ENCODE assay signal across 13 cellular contexts in the genomic region with DNA sequence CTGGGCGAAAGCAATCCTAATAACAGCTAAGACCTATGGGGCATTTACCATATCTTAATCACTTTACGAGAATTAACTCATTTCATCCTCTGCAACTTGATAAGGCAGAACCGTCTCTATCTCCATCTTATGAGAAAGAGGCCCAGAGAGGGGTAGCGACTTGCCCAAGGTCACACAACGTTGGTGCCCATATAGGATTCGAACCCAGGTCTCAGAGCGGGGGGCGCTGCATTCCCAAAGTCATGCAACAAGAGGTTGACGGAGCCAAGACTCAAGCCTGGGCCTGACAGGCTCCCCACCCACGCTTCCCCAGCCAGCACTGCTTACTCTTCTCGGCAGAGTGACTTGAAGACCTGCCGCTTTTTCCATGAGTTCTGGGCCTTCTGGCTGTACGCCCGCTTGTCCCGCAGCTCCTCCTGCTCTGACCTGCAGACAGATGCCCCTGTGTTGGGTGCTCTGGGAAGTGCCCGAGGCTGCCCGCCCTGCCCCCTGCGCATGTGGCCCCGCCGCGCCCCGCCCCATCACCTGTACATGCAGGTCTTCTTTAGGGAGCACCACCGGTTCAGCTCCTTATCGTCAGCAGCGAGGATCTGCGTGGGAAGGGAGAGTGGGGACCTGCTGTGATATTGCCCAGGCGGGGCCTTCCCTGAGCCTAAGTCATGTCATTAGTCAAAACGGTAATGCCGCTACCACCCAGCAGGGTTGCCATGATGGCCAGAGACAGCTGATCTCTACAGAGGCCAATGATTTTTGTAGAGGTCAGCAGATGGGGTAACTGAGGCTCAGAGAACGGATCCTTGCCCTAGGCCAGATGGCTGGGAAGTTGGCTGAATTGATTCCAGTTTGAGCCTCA. TPM values are rescaled to one million over a fixed set of nuclear protein-coding genes. Genes with fewer than 3 reads are reported as not detected.
DNase-seq lines count a peak whose midpoint lies in the region; ATAC-seq, FAIRE-seq and TF ChIP-seq lines count a peak whose summit lies in the region.
"Had no signal": no experiment of that assay in that cellular context is flagged by ENCODE, and none has a peak within 500 bp of the region (broad histone marks: within the 10 kb centered on the region; RNA-seq: fewer than 3 reads in every experiment).

No MANE protein-coding gene starts in this region.

- WGBS in H1 (ENCODE audit: extremely low coverage in 1 of 2, insufficient coverage in 1 of 2, insufficient read length in 1 of 2, insufficient replicate concordance in 2 of 2, low coverage in 1 of 2, low lambda C conversion rate in 2 of 2, missing lambda C conversion rate in 1 of 2), 2 experiments = 85% methylated on average over 30 of the region's 30 CpGs; no CpG with 5 or more reads in 1 of the 2 experiments

- no peak overlapping the region for H2AFZ ChIP-seq in H1 (ENCODE audit: low read length)
- H2AFZ ChIP-seq: PC-9 had no signal

- H3K56ac ChIP-seq in H1 (replicated peaks; ENCODE audit: insufficient read length, low read depth, low read length) = no peak overlapping the region

- H3K79me1 ChIP-seq in H1 (ENCODE audit: low read depth, low read length) = no peaks in the 10 kb centered on the region

- FAIRE-seq in H1 (lab: Jason Lieb, UNC) = no peak
- FAIRE-seq: kidney had no signal

- H2BK12ac ChIP-seq in H1 (ENCODE audit: low read depth, low read length) = no peak overlapping the region

- H3K27me3 ChIP-seq in H1 (replicated peaks in 1 of 4; ENCODE audit: control insufficient read depth in 3 of 4, extremely low read depth in 1 of 4, insufficient read depth in 3 of 4, low read length in 3 of 4) = no peaks in the 10 kb centered on the region

- H3K14ac ChIP-seq in H1 (ENCODE audit: insufficient read length) = no peak overlapping the region

- no peak overlapping the region for H4K5ac ChIP-seq in H1 (ENCODE audit: insufficient read length, low read depth, low read length)

- no peak overlapping the region for H2AK5ac ChIP-seq in H1 (ENCODE audit: low read depth, low read length)

- TF ChIP-seq CTCF in RWPE1 (conservative IDR thresholded peaks at IDR 0.05; ENCODE audit: low read depth) (no peak), H1 (IDR thresholded peaks at IDR 0.05; ENCODE audit: control extremely low read depth in 1 of 3, insufficient read depth in 1 of 3, low read depth in 1 of 3, low read length in 3 of 3) (peak in 2 of 3 experiments; percentile 17 to 28; a peak in 2 of 4 replicates)

- H3K4me1 ChIP-seq in H1 (replicated peaks in 1 of 4; ENCODE audit: control insufficient read depth in 3 of 4, insufficient read depth in 4 of 4, low read length in 3 of 4) = no peaks in the 10 kb centered on the region

- peak overlapping the region; percentile 95 for H3K27ac Mint-ChIP-seq in activated CD8-positive, alpha-beta memory T cell treated with anti-CD3 and anti-CD28 coated beads, Interleukin-2, amount 10 ng/mL, durations not matched to agents 7 days and 5 days
- H3K27ac Mint-ChIP-seq in stimulated activated effector memory CD8-positive, alpha-beta T cell treated with anti-CD3 and anti-CD28 coated beads, Interleukin-12 subunit alpha, Interleukin-12 subunit beta, amount 100 ng/mL, for 72 hours = peak overlapping the region; percentile 91

- no peak overlapping the region for H3K23ac ChIP-seq in H1 (ENCODE audit: insufficient read length)

- peaks cover 8 to 21% of the 10 kb centered on the region in 2 experiments for H4K20me1 ChIP-seq in H1 (replicated peaks in 1 of 2; ENCODE audit: control insufficient read depth in 1 of 2, insufficient read depth in 2 of 2, low read length in 2 of 2)

- peaks cover 63% of the 10 kb centered on the region for H3K36me3 Mint-ChIP-seq in activated CD8-positive, alpha-beta memory T cell treated with anti-CD3 and anti-CD28 coated beads, Interleukin-2, amount 10 ng/mL, durations not matched to agents 7 days and 5 days
- peaks cover 100% of the 10 kb centered on the region for H3K36me3 Mint-ChIP-seq in stimulated activated effector memory CD8-positive, alpha-beta T cell treated with anti-CD3 and anti-CD28 coated beads, Interleukin-12 subunit alpha, Interleukin-12 subunit beta, amount 100 ng/mL, for 72 hours

- H2BK120ac ChIP-seq in H1 (replicated peaks; ENCODE audit: low read depth, low read length) = no peak overlapping the region

- peaks cover 59% of the 10 kb centered on the region for H3K4me1 Mint-ChIP-seq in activated CD8-positive, alpha-beta memory T cell treated with anti-CD3 and anti-CD28 coated beads, Interleukin-2, amount 10 ng/mL, durations not matched to agents 7 days and 5 days
- peaks cover 50% of the 10 kb centered on the region for H3K4me1 Mint-ChIP-seq in stimulated activated effector memory CD8-positive, alpha-beta T cell treated with anti-CD3 and anti-CD28 coated beads, Interleukin-12 subunit alpha, Interleukin-12 subunit beta, amount 100 ng/mL, for 72 hours

- H3K9me3 Mint-ChIP-seq in activated CD8-positive, alpha-beta memory T cell treated with anti-CD3 and anti-CD28 coated beads, Interleukin-2, amount 10 ng/mL, durations not matched to agents 7 days and 5 days (ENCODE audit: low read depth) = no peaks in the 10 kb centered on the region
- H3K9me3 Mint-ChIP-seq in stimulated activated effector memory CD8-positive, alpha-beta T cell treated with anti-CD3 and anti-CD28 coated beads, Interleukin-12 subunit alpha, Interleukin-12 subunit beta, amount 100 ng/mL, for 72 hours = no peaks in the 10 kb centered on the region

- H3K9me3 ChIP-seq in H1 (ENCODE audit: insufficient read depth in 2 of 2, low read depth in 1 of 2, low read length in 1 of 2) = no peaks in the 10 kb centered on the region

- no peaks in the 10 kb centered on the region for H3K23me2 ChIP-seq in H1 (ENCODE audit: low read depth, low read length)

- H3K36me3 ChIP-seq in H1 (ENCODE audit: control insufficient read depth in 2 of 4, insufficient read depth in 4 of 4, low read length in 3 of 4) = peaks cover 15 to 78% (median 54%) of the 10 kb centered on the region in 4 experiments

- peak overlapping the region; percentile 31; the same call in 1 of the 2 replicates for H4K8ac ChIP-seq in H1 (ENCODE audit: extremely low read depth, insufficient read depth, low read length)

- ATAC-seq in activated CD8-positive, alpha-beta memory T cell treated with anti-CD3 and anti-CD28 coated beads, Interleukin-2, amount 10 ng/mL, durations not matched to agents 7 days and 5 days = no peak
- ATAC-seq in stimulated activated effector memory CD8-positive, alpha-beta T cell treated with anti-CD3 and anti-CD28 coated beads, Interleukin-12 subunit alpha, Interleukin-12 subunit beta, amount 100 ng/mL, for 72 hours = no peak
- ATAC-seq in GM21717 (IDR thresholded peaks at IDR 0.05; ENCODE audit: unreplicated experiment) = no peak

- CTCF ChIA-PET in activated CD8-positive, alpha-beta memory T cell treated with anti-CD3 and anti-CD28 coated beads, Interleukin-2, amount 10 ng/mL, durations not matched to agents 7 days and 5 days (lab: Charles Lee) = interaction anchor here (0.7 to 7.0 kb wide), 8 partner anchors 12 to 305 kb away, joined by 3 to 116 read pairs (median 5); partner anchors contain the start of genes ATG4D, CDKN2D, DNM2 and KRI1
- CTCF ChIA-PET in RWPE1 (lab: Yijun Ruan, JAX) (interaction anchor here (0.5 to 1.7 kb wide), 7 partner anchors 13 to 89 kb away, joined by 3 to 9 read pairs (median 3); no protein-coding TSS in a partner anchor), H1 (lab: Charles Lee; ENCODE audit: partially characterized antibody) (interaction anchor here (0.8 to 4.5 kb wide), 14 partner anchors 8 to 151 kb away, joined by 3 to 25 read pairs (median 4); partner anchors contain the start of genes ATG4D and CDKN2D)

- no peak overlapping the region for H2BK15ac ChIP-seq in H1 (ENCODE audit: low read length)

- no peak overlapping the region for H2BK20ac ChIP-seq in H1 (ENCODE audit: low read length)

- H2BK5ac ChIP-seq in H1 (ENCODE audit: low read depth, low read length) = no peak overlapping the region

- POLR2A ChIA-PET in RWPE1 (lab: Yijun Ruan, JAX; ENCODE audit: low non-redundant PET) (interaction anchor here (0.6 kb wide), 1 partner anchor 14 kb away, joined by 3 read pairs; no protein-coding TSS in a partner anchor), H1 (lab: Charles Lee; ENCODE audit: partially characterized antibody) (interaction anchor here (0.7 to 5.0 kb wide), 11 partner anchors 7 to 287 kb away, joined by 3 to 41 read pairs (median 4); partner anchors contain the start of genes KRI1 and QTRT1)

- H3K27ac ChIP-seq in RWPE1 (peak overlapping the region; percentile 96), H1 (ENCODE audit: low read depth, low read length) (no peak overlapping the region)
- H3K27ac ChIP-seq: PC-9, VCaP had no signal

- H3K27me3 Mint-ChIP-seq in activated CD8-positive, alpha-beta memory T cell treated with anti-CD3 and anti-CD28 coated beads, Interleukin-2, amount 10 ng/mL, durations not matched to agents 7 days and 5 days = no peaks in the 10 kb centered on the region

- H3K4me3 Mint-ChIP-seq in activated CD8-positive, alpha-beta memory T cell treated with anti-CD3 and anti-CD28 coated beads, Interleukin-2, amount 10 ng/mL, durations not matched to agents 7 days and 5 days = no peak overlapping the region
- peak overlapping the region; percentile 55 for H3K4me3 Mint-ChIP-seq in stimulated activated effector memory CD8-positive, alpha-beta T cell treated with anti-CD3 and anti-CD28 coated beads, Interleukin-12 subunit alpha, Interleukin-12 subunit beta, amount 100 ng/mL, for 72 hours

- no peak; a peak in 1 of 3 replicates for TF ChIP-seq POLR2A in H1 (IDR thresholded peaks at IDR 0.05; ENCODE audit: control extremely low read depth in 1 of 2, low read depth in 2 of 2, low read length in 2 of 2)

- TF ChIP-seq EP300 in H1 (IDR thresholded peaks at IDR 0.05; ENCODE audit: borderline replicate concordance in 1 of 2, low read depth in 2 of 2, low read length in 2 of 2) = no peak

- H3K4me2 ChIP-seq in H1 (ENCODE audit: insufficient read depth in 1 of 2, low read depth in 2 of 2, low read length in 2 of 2) = no peak overlapping the region
- H3K4me2 ChIP-seq: PC-9 had no signal

- H3K4ac ChIP-seq in H1 (replicated peaks; ENCODE audit: insufficient read length, low read depth, low read length) = no peak overlapping the region

- no peak for DNase-seq in activated CD8-positive, alpha-beta memory T cell treated with anti-CD3 and anti-CD28 coated beads, Interleukin-2, amount 10 ng/mL, durations not matched to agents 7 days and 5 days
- DNase-seq in activated CD8-positive, alpha-beta memory T cell treated with anti-CD3 and anti-CD28 coated beads for 24 hours = no peak
- peak; percentile 71 for DNase-seq in RWPE1 (ENCODE audit: low spot score)
- no peak for DNase-seq in H1 (ENCODE audit: low read depth in 1 of 2, low spot score in 2 of 2)
- DNase-seq in stimulated activated effector memory CD8-positive, alpha-beta T cell treated with anti-CD3 and anti-CD28 coated beads, Interleukin-12 subunit alpha, Interleukin-12 subunit beta, amount 100 ng/mL, for 72 hours (ENCODE audit: low spot score in 2 of 2) = no peak
- no peak for DNase-seq in NCI-H2196 treated with DMSO at 0.1 percent for 48 hours (lab: John Stamatoyannopoulos, UW; ENCODE audit: unreplicated experiment)
- DNase-seq in germinal center (ENCODE audit: low spot score) = no peak
- DNase-seq: kidney, NCI-H187 treated with DMSO at 0.1 percent for 48 hours, PC-9, trophoblast cell had no signal

- H3K79me2 ChIP-seq in H1 (ENCODE audit: control insufficient read depth in 1 of 2, insufficient read depth in 2 of 2, low read length in 2 of 2) = no peaks in the 10 kb centered on the region

- no peak overlapping the region for H4K91ac ChIP-seq in H1 (replicated peaks; ENCODE audit: insufficient read length, low read length)

- H3K4me3 ChIP-seq in H1 (ENCODE audit: extremely low read depth in 1 of 4, insufficient read depth in 2 of 4, low read depth in 3 of 4, low read length in 4 of 4) = no peak overlapping the region
- H3K4me3 ChIP-seq: PC-9 had no signal

- H3K9ac ChIP-seq in H1 (replicated peaks in 1 of 4; ENCODE audit: extremely low read depth in 1 of 4, low read depth in 3 of 4, low read length in 3 of 4) = no peak overlapping the region

- H3K18ac ChIP-seq in H1 (ENCODE audit: extremely low read depth, low read length) = no peak overlapping the region

- 0 out of 4 replicates have a peak, but pooled peaks of 1 of the 2 experiments have one; percentile 7 for TF ChIP-seq RAD21 in H1 (IDR thresholded peaks at IDR 0.05 in 1 of 2, conservative IDR thresholded peaks at IDR 0.05 in 1 of 2; ENCODE audit: low read depth in 2 of 2, low read length in 2 of 2)

RNA-seq across cellular contexts. Expression of gene KRI1, which starts 10.8 kb away (rescaled TPM):
- 10 to 100 TPM; 68.1 to 72.2 TPM for total RNA-seq in activated CD8-positive, alpha-beta memory T cell treated with anti-CD3 and anti-CD28 coated beads, Interleukin-2, amount 10 ng/mL, durations not matched to agents 7 days and 5 days
- 45.2 and 50.1 TPM in 2 replicates for total RNA-seq in H1 (2021; fragmentation: NEBNext Ultra II Directional; extraction: Animal tissue kit (Norgen Biotek cat#: 25700))
- polyA plus RNA-seq in H1 (2011; rRNA removed) = 14.2 and 19.4 TPM in 2 replicates
- polyA plus RNA-seq in H1 (2011; cell fraction: cytosol; rRNA removed) = 33.2 TPM
- polyA plus RNA-seq in H1 (2011; cell fraction: nucleus; rRNA removed) = 150 TPM
- 44.9 to 63.2 TPM (median 53.9 TPM) in 4 replicates for polyA plus RNA-seq in H1 (2012, experiment 1 of 2)
- 23.4 TPM for polyA plus RNA-seq in H1 (2012, experiment 2 of 2)
- 28.4 TPM for polyA plus RNA-seq in H1 (2013, experiment 1 of 2)
- 25.8 TPM for polyA plus RNA-seq in H1 (2013, experiment 2 of 2)
- 7.6 and 14.2 TPM in 2 replicates for polyA minus RNA-seq in H1 (2011; rRNA and poly(A)+ RNA removed)
- polyA minus RNA-seq in H1 (2011; cell fraction: cytosol; rRNA and poly(A)+ RNA removed) = 31.2 TPM
- polyA minus RNA-seq in H1 (2011; cell fraction: nucleus; rRNA and poly(A)+ RNA removed) = 36.1 TPM

RNA-seq across cellular contexts. Expression of gene ATG4D, which starts 11.3 kb away (rescaled TPM):
- total RNA-seq in activated CD8-positive, alpha-beta memory T cell treated with anti-CD3 and anti-CD28 coated beads, Interleukin-2, amount 10 ng/mL, durations not matched to agents 7 days and 5 days = 10 to 100 TPM; 48.3 to 57.8 TPM
- total RNA-seq in H1 (2021; fragmentation: NEBNext Ultra II Directional; extraction: Animal tissue kit (Norgen Biotek cat#: 25700)) = 43.7 and 51.4 TPM in 2 replicates
- polyA plus RNA-seq in H1 (2011; rRNA removed) = 39.6 and 68.7 TPM in 2 replicates
- 38.0 TPM for polyA plus RNA-seq in H1 (2011; cell fraction: cytosol; rRNA removed)
- polyA plus RNA-seq in H1 (2011; cell fraction: nucleus; rRNA removed) = 60.1 TPM
- 43.5 to 57.9 TPM (median 44.9 TPM) in 4 replicates for polyA plus RNA-seq in H1 (2012, experiment 1 of 2)
- 64.1 TPM for polyA plus RNA-seq in H1 (2012, experiment 2 of 2)
- polyA plus RNA-seq in H1 (2013, experiment 1 of 2) = 33.0 TPM
- 29.6 TPM for polyA plus RNA-seq in H1 (2013, experiment 2 of 2)
- 19.1 and 31.9 TPM in 2 replicates for polyA minus RNA-seq in H1 (2011; rRNA and poly(A)+ RNA removed)
- polyA minus RNA-seq in H1 (2011; cell fraction: cytosol; rRNA and poly(A)+ RNA removed) = 38.1 TPM
- polyA minus RNA-seq in H1 (2011; cell fraction: nucleus; rRNA and poly(A)+ RNA removed) = 26.4 TPM

RNA-seq across cellular contexts. Expression of gene CDKN2D, which starts 13.8 kb away (rescaled TPM):
- 10 to 100 TPM; 40.9 to 73.3 TPM for total RNA-seq in activated CD8-positive, alpha-beta memory T cell treated with anti-CD3 and anti-CD28 coated beads, Interleukin-2, amount 10 ng/mL, durations not matched to agents 7 days and 5 days
- total RNA-seq in H1 (2021; fragmentation: NEBNext Ultra II Directional; extraction: Animal tissue kit (Norgen Biotek cat#: 25700)) = 2.6 and 3.0 TPM in 2 replicates
- 4.0 and 4.2 TPM in 2 replicates for polyA plus RNA-seq in H1 (2011; rRNA removed)
- 4.6 TPM for polyA plus RNA-seq in H1 (2011; cell fraction: cytosol; rRNA removed)
- 2.4 TPM for polyA plus RNA-seq in H1 (2011; cell fraction: nucleus; rRNA removed)
- 2.8 to 4.1 TPM (median 2.9 TPM) in 4 replicates for polyA plus RNA-seq in H1 (2012, experiment 1 of 2)
- polyA plus RNA-seq in H1 (2012, experiment 2 of 2) = 2.1 TPM
- 1.4 TPM for polyA plus RNA-seq in H1 (2013, experiment 1 of 2)
- 1.3 TPM for polyA plus RNA-seq in H1 (2013, experiment 2 of 2)
- polyA minus RNA-seq in H1 (2011; rRNA and poly(A)+ RNA removed) = 0.91 and 0.93 TPM in 2 replicates
- polyA minus RNA-seq in H1 (2011; cell fraction: cytosol; rRNA and poly(A)+ RNA removed) = 1.8 TPM
- polyA minus RNA-seq in H1 (2011; cell fraction: nucleus; rRNA and poly(A)+ RNA removed) = 1.1 TPM

RNA-seq across cellular contexts. Expression of gene AP1M2, which starts 32.1 kb away (rescaled TPM):
- total RNA-seq in activated CD8-positive, alpha-beta memory T cell treated with anti-CD3 and anti-CD28 coated beads, Interleukin-2, amount 10 ng/mL, durations not matched to agents 7 days and 5 days = not detected
- total RNA-seq in H1 (2021; fragmentation: NEBNext Ultra II Directional; extraction: Animal tissue kit (Norgen Biotek cat#: 25700)) = 140 and 141 TPM in 2 replicates
- 161 and 205 TPM in 2 replicates for polyA plus RNA-seq in H1 (2011; rRNA removed)
- polyA plus RNA-seq in H1 (2011; cell fraction: cytosol; rRNA removed) = 177 TPM
- 187 TPM for polyA plus RNA-seq in H1 (2011; cell fraction: nucleus; rRNA removed)
- polyA plus RNA-seq in H1 (2012, experiment 1 of 2) = 84.6 to 161 TPM (median 155 TPM) in 4 replicates
- 267 TPM for polyA plus RNA-seq in H1 (2012, experiment 2 of 2)
- polyA plus RNA-seq in H1 (2013, experiment 1 of 2) = 62.8 TPM
- 59.0 TPM for polyA plus RNA-seq in H1 (2013, experiment 2 of 2)
- polyA minus RNA-seq in H1 (2011; rRNA and poly(A)+ RNA removed) = 247 and 253 TPM in 2 replicates
- polyA minus RNA-seq in H1 (2011; cell fraction: cytosol; rRNA and poly(A)+ RNA removed) = 115 TPM
- 78.3 TPM for polyA minus RNA-seq in H1 (2011; cell fraction: nucleus; rRNA and poly(A)+ RNA removed)

RNA-seq across cellular contexts. Expression of gene S1PR5, which starts 37.7 kb away (rescaled TPM):
- total RNA-seq in activated CD8-positive, alpha-beta memory T cell treated with anti-CD3 and anti-CD28 coated beads, Interleukin-2, amount 10 ng/mL, durations not matched to agents 7 days and 5 days = 1 to 10 TPM in 1 of 2 experiments, under 1 TPM in 1; 0.14 to 1.4 TPM
- 8.6 and 8.7 TPM in 2 replicates for total RNA-seq in H1 (2021; fragmentation: NEBNext Ultra II Directional; extraction: Animal tissue kit (Norgen Biotek cat#: 25700))
- polyA plus RNA-seq in H1 (2011; rRNA removed) = 2.4 and 3.6 TPM in 2 replicates
- 2.7 TPM for polyA plus RNA-seq in H1 (2011; cell fraction: cytosol; rRNA removed)
- 2.3 TPM for polyA plus RNA-seq in H1 (2011; cell fraction: nucleus; rRNA removed)
- 2.7 to 3.3 TPM (median 2.9 TPM) in 4 replicates for polyA plus RNA-seq in H1 (2012, experiment 1 of 2)
- 2.2 TPM for polyA plus RNA-seq in H1 (2012, experiment 2 of 2)
- 14.0 TPM for polyA plus RNA-seq in H1 (2013, experiment 1 of 2)
- 16.1 TPM for polyA plus RNA-seq in H1 (2013, experiment 2 of 2)
- polyA minus RNA-seq in H1 (2011; rRNA and poly(A)+ RNA removed) = 0.46 and 0.63 TPM in 2 replicates
- 1.8 TPM for polyA minus RNA-seq in H1 (2011; cell fraction: cytosol; rRNA and poly(A)+ RNA removed)
- 2.0 TPM for polyA minus RNA-seq in H1 (2011; cell fraction: nucleus; rRNA and poly(A)+ RNA removed)

Comparison
In these comparisons a context has a peak if more than half of its experiments do, and no peak if none do; other contexts are left out.
1. RNA of gene CDKN2D, which starts 13.8 kb away (total RNA-seq): 40.9 to 73.3 TPM in activated CD8-positive, alpha-beta memory T cell treated with anti-CD3 and anti-CD28 coated beads, Interleukin-2, amount 10 ng/mL, durations not matched to agents 7 days and 5 days; 2.6 to 3.0 TPM in H1; every median in the first group is over 10 times any median in the second.